Comparison of ENCODE assay signal across 29 cellular contexts in the genomic region with DNA sequence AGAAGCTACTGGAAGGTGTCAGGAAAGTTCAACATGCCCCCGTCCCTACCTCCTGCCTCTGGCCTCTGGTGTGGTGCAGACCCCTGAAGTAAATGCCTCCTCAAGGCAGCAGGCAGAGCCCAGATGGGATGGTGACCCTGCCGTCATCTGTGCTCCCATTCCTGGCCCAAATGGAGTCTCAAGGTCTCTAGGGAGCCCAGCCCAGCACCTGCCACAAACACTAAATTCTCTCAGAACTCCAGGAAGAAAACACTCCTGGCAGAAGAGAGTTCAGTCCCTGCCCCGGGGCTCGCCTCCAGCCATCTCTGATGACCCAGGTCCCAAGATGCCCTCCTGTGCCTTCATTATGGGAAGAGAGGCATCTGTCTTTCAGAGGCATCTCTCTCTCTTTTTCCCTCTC.
"Had no signal": no experiment of that assay in that cellular context is flagged by ENCODE, and none has a peak within 500 bp of the region (broad histone marks: within the 10 kb centered on the region; RNA-seq: fewer than 3 reads in every experiment).

No MANE protein-coding gene starts in this region.

- DNase-seq: activated CD4-positive, alpha-beta memory T cell treated with anti-CD3 and anti-CD28 coated beads for 36 hours; activated CD4-positive, alpha-beta T cell treated with anti-CD3 and anti-CD28 coated beads for 36 hours; activated CD4-positive, alpha-beta T cell treated with anti-CD3 and anti-CD28 coated beads, Interleukin-2, amount 10 ng/mL, durations not matched to agents 24 days and 14 days; activated CD4-positive, CD25-positive, alpha-beta regulatory T cell; activated CD4-positive, CD25-positive, alpha-beta regulatory T cell treated with anti-CD3 and anti-CD28 coated beads, Interleukin-2, amount 50 U/mL, for 72 hours; activated CD8-positive, alpha-beta memory T cell treated with anti-CD3 and anti-CD28 coated beads, Interleukin-2, amount 50 U/mL, for 48 hours; activated gamma-delta T cell; activated naive CD4-positive, alpha-beta T cell; activated naive CD4-positive, alpha-beta T cell treated with anti-CD3 and anti-CD28 coated beads, Interleukin-2, amount 10 ng/mL, durations not matched to agents 7 days and 5 days; activated naive CD8-positive, alpha-beta T cell treated with anti-CD3 and anti-CD28 coated beads, Interleukin-2, amount 10 ng/mL, durations not matched to agents 7 days and 5 days; activated T-cell treated with anti-CD3 and anti-CD28 coated beads for 4 hours; activated T-cell treated with anti-CD3 and anti-CD28 coated beads, Interleukin-2, amount 50 U/mL, for 24 hours; activated T-cell treated with anti-CD3 and anti-CD28 coated beads, Interleukin-2, amount 50 U/mL, for 72 hours; brain microvascular endothelial cell; caudate nucleus; colonic mucosa; effector CD8-positive, alpha-beta T cell; esophagus squamous epithelium; foreskin melanocyte; head of caudate nucleus; T-helper 1 cell; T-helper 17 cell; T1000; WERI-Rb-1 had no signal

- H3K27ac ChIP-seq: ascending aorta, brain microvascular endothelial cell, colonic mucosa, epithelial cell of prostate, esophagus squamous epithelium, gastroesophageal sphincter, WERI-Rb-1 had no signal

- H3K4me3 ChIP-seq: ascending aorta, colonic mucosa, esophagus squamous epithelium, gastroesophageal sphincter had no signal

- H3K36me3 Mint-ChIP-seq: activated CD4-positive, alpha-beta memory T cell treated with anti-CD3 and anti-CD28 coated beads for 36 hours; activated naive CD4-positive, alpha-beta T cell treated with anti-CD3 and anti-CD28 coated beads, Interleukin-2, amount 10 ng/mL, durations not matched to agents 7 days and 5 days; activated naive CD4-positive, alpha-beta T cell treated with anti-CD3 and anti-CD28 coated beads, Interleukin-2, amount 50 U/mL, for 72 hours; activated naive CD8-positive, alpha-beta T cell treated with anti-CD3 and anti-CD28 coated beads, Interleukin-2, amount 10 ng/mL, durations not matched to agents 7 days and 5 days had no signal

- H3K4me3 Mint-ChIP-seq: activated CD4-positive, alpha-beta memory T cell treated with anti-CD3 and anti-CD28 coated beads for 36 hours; activated CD4-positive, alpha-beta T cell treated with anti-CD3 and anti-CD28 coated beads for 36 hours; activated CD4-positive, alpha-beta T cell treated with anti-CD3 and anti-CD28 coated beads, Interleukin-2, amount 10 ng/mL, durations not matched to agents 24 days and 14 days; activated naive CD4-positive, alpha-beta T cell treated with anti-CD3 and anti-CD28 coated beads, Interleukin-2, amount 10 ng/mL, durations not matched to agents 7 days and 5 days; activated naive CD8-positive, alpha-beta T cell treated with anti-CD3 and anti-CD28 coated beads, Interleukin-2, amount 10 ng/mL, durations not matched to agents 7 days and 5 days; activated T-cell treated with anti-CD3 and anti-CD28 coated beads, Interleukin-2, amount 50 U/mL, for 24 hours; activated T-cell treated with anti-CD3 and anti-CD28 coated beads, Interleukin-2, amount 50 U/mL, for 72 hours; T-helper 17 cell; T-helper 2 cell treated with Interferon-gamma antibody and Interleukin-4, amounts not matched to agents 5 μg/mL and 100 μg/mL, for 36 hours had no signal

- H3K4me1 ChIP-seq: colonic mucosa, gastroesophageal sphincter had no signal

- H3K9me3 Mint-ChIP-seq: activated CD4-positive, alpha-beta memory T cell treated with anti-CD3 and anti-CD28 coated beads for 36 hours; activated CD4-positive, alpha-beta T cell treated with anti-CD3 and anti-CD28 coated beads, Interleukin-2, amount 10 ng/mL, durations not matched to agents 24 days and 14 days; activated naive CD4-positive, alpha-beta T cell treated with anti-CD3 and anti-CD28 coated beads, Interleukin-2, amount 10 ng/mL, durations not matched to agents 7 days and 5 days; activated naive CD8-positive, alpha-beta T cell treated with anti-CD3 and anti-CD28 coated beads, Interleukin-2, amount 10 ng/mL, durations not matched to agents 7 days and 5 days; activated T-cell treated with anti-CD3 and anti-CD28 coated beads, Interleukin-2, amount 50 U/mL, for 24 hours; activated T-cell treated with anti-CD3 and anti-CD28 coated beads, Interleukin-2, amount 50 U/mL, for 72 hours; T-helper 2 cell treated with Interferon-gamma antibody and Interleukin-4, amounts not matched to agents 5 μg/mL and 100 μg/mL, for 36 hours had no signal

- H3K9me3 ChIP-seq: ascending aorta, colonic mucosa, esophagus squamous epithelium, gastroesophageal sphincter had no signal

- H3K36me3 ChIP-seq: ascending aorta, brain microvascular endothelial cell, colonic mucosa, esophagus squamous epithelium, gastroesophageal sphincter, WERI-Rb-1 had no signal

- H3K4me1 Mint-ChIP-seq: activated CD4-positive, alpha-beta T cell treated with anti-CD3 and anti-CD28 coated beads for 36 hours; activated CD4-positive, alpha-beta T cell treated with anti-CD3 and anti-CD28 coated beads, Interleukin-2, amount 10 ng/mL, durations not matched to agents 24 days and 14 days; activated naive CD4-positive, alpha-beta T cell treated with anti-CD3 and anti-CD28 coated beads, Interleukin-2, amount 10 ng/mL, durations not matched to agents 7 days and 5 days; activated naive CD8-positive, alpha-beta T cell treated with anti-CD3 and anti-CD28 coated beads, Interleukin-2, amount 10 ng/mL, durations not matched to agents 7 days and 5 days had no signal

- H3K27ac Mint-ChIP-seq: activated CD4-positive, alpha-beta memory T cell treated with anti-CD3 and anti-CD28 coated beads for 36 hours; activated CD4-positive, alpha-beta T cell treated with anti-CD3 and anti-CD28 coated beads for 36 hours; activated CD4-positive, alpha-beta T cell treated with anti-CD3 and anti-CD28 coated beads, Interleukin-2, amount 10 ng/mL, durations not matched to agents 24 days and 14 days; activated naive CD4-positive, alpha-beta T cell treated with anti-CD3 and anti-CD28 coated beads, Interleukin-2, amount 10 ng/mL, durations not matched to agents 7 days and 5 days; activated naive CD4-positive, alpha-beta T cell treated with anti-CD3 and anti-CD28 coated beads, Interleukin-2, amount 50 U/mL, for 72 hours; activated naive CD8-positive, alpha-beta T cell treated with anti-CD3 and anti-CD28 coated beads, Interleukin-2, amount 10 ng/mL, durations not matched to agents 7 days and 5 days; activated T-cell treated with anti-CD3 and anti-CD28 coated beads, Interleukin-2, amount 50 U/mL, for 24 hours; activated T-cell treated with anti-CD3 and anti-CD28 coated beads, Interleukin-2, amount 50 U/mL, for 72 hours; T-helper 17 cell; T-helper 2 cell treated with Interferon-gamma antibody and Interleukin-4, amounts not matched to agents 5 μg/mL and 100 μg/mL, for 36 hours had no signal

- H3K27me3 ChIP-seq: ascending aorta, colonic mucosa, esophagus squamous epithelium had no signal

- H3K27me3 Mint-ChIP-seq: activated CD4-positive, alpha-beta T cell treated with anti-CD3 and anti-CD28 coated beads, Interleukin-2, amount 10 ng/mL, durations not matched to agents 24 days and 14 days had no signal
